Comparison of ENCODE assay signal across 28 cellular contexts in genomic region chr2:148447877-148448276, GRCh38.
"Had no signal": no experiment of that assay in that cellular context is flagged by ENCODE, and none has a peak within 500 bp of the region (broad histone marks: within the 10 kb centered on the region; RNA-seq: fewer than 3 reads in every experiment).

No MANE protein-coding gene starts in this region.

- H3K4me1 ChIP-seq: left ventricle myocardium inferior, right atrium auricular region, right lobe of liver, stomach, testis, thyroid gland, transverse colon, upper lobe of left lung had no signal

- ATAC-seq: left colon; mucosa of descending colon; naive thymus-derived CD4-positive, alpha-beta T cell; natural killer cell treated with Interleukin-12 subunit alpha and Interleukin-12 subunit beta and Interleukin-15 and Interleukin-18, amount 100 ng/mL, for 72 hours; right lobe of liver; stimulated activated naive B cell treated with anti-CD40 and anti-IgM and Interleukin-4, amounts not matched to agents 10 μg/mL and 1 μg/mL and 100 μg/mL, for 72 hours; stimulated activated naive CD8-positive, alpha-beta T cell treated with anti-CD3 and anti-CD28 coated beads, Interleukin-15, Interleukin-2, amounts not matched to agents 100 U/mL and 50 U/mL, for 24 hours had no signal

- H3K27ac Mint-ChIP-seq: immature natural killer cell; memory B cell; natural killer cell treated with Interleukin-12 subunit alpha and Interleukin-12 subunit beta and Interleukin-15 and Interleukin-18, amount 100 ng/mL, for 72 hours; progenitor cell of endocrine pancreas; stimulated activated naive B cell treated with anti-CD40 and anti-IgM and Interleukin-4, amounts not matched to agents 10 μg/mL and 1 μg/mL and 100 μg/mL, for 72 hours had no signal

- H3K9me3 Mint-ChIP-seq: immature natural killer cell; memory B cell; natural killer cell treated with Interleukin-12 subunit alpha and Interleukin-12 subunit beta and Interleukin-15 and Interleukin-18, amount 100 ng/mL, for 72 hours; stimulated activated naive B cell treated with anti-CD40 and anti-IgM and Interleukin-4, amounts not matched to agents 10 μg/mL and 1 μg/mL and 100 μg/mL, for 72 hours had no signal

- H3K36me3 ChIP-seq: left ventricle myocardium inferior, ovary, right atrium auricular region, right lobe of liver, stomach, thyroid gland, transverse colon, upper lobe of left lung had no signal

- H3K36me3 Mint-ChIP-seq: natural killer cell treated with Interleukin-12 subunit alpha and Interleukin-12 subunit beta and Interleukin-15 and Interleukin-18, amount 100 ng/mL, for 72 hours had no signal

- H3K27ac ChIP-seq: left ventricle myocardium inferior, ovary, right atrium auricular region, right lobe of liver, skin epidermis, stomach, testis, thyroid gland, transverse colon, upper lobe of left lung had no signal

- H3K4me3 ChIP-seq: left ventricle myocardium inferior, mucosa of descending colon, ovary, right atrium auricular region, right lobe of liver, skin epidermis, stomach, testis, thyroid gland, transverse colon, upper lobe of left lung had no signal

- H3K9me3 ChIP-seq: left ventricle myocardium inferior, mucosa of descending colon, ovary, right atrium auricular region, right lobe of liver, stomach, testis, thyroid gland, transverse colon, upper lobe of left lung had no signal

- H3K27me3 ChIP-seq: ovary, right atrium auricular region, right lobe of liver, stomach, testis, thyroid gland, transverse colon, upper lobe of left lung had no signal

- FAIRE-seq: islet of Langerhans, kidney, urothelium cell line had no signal

- H3K27me3 Mint-ChIP-seq: memory B cell; naive thymus-derived CD4-positive, alpha-beta T cell; natural killer cell treated with Interleukin-12 subunit alpha and Interleukin-12 subunit beta and Interleukin-15 and Interleukin-18, amount 100 ng/mL, for 72 hours; progenitor cell of endocrine pancreas; stimulated activated naive B cell treated with anti-CD40 and anti-IgM and Interleukin-4, amounts not matched to agents 10 μg/mL and 1 μg/mL and 100 μg/mL, for 72 hours had no signal

- H3K4me1 Mint-ChIP-seq: memory B cell had no signal

- H3K4me3 Mint-ChIP-seq: immature natural killer cell; memory B cell; naive thymus-derived CD4-positive, alpha-beta T cell; natural killer cell treated with Interleukin-12 subunit alpha and Interleukin-12 subunit beta and Interleukin-15 and Interleukin-18, amount 100 ng/mL, for 72 hours; stimulated activated naive B cell treated with anti-CD40 and anti-IgM and Interleukin-4, amounts not matched to agents 10 μg/mL and 1 μg/mL and 100 μg/mL, for 72 hours had no signal

- DNase-seq: hypothalamus; immature natural killer cell; kidney; left colon; left ventricle myocardium inferior; midbrain; mucosa of descending colon; naive thymus-derived CD4-positive, alpha-beta T cell; ovary; right lobe of liver; stimulated activated CD4-positive, alpha-beta T cell treated with anti-CD3 and anti-CD28 coated beads, Interleukin-12 subunit alpha, Interleukin-12 subunit beta, amount 100 ng/mL, for 4 hours; stimulated activated CD4-positive, alpha-beta T cell treated with anti-CD3 and anti-CD28 coated beads, Interleukin-15, amount 100 ng/mL, for 24 hours; stimulated activated CD4-positive, alpha-beta T cell treated with anti-CD3 and anti-CD28 coated beads, Interleukin-2, amount 100 ng/mL, for 24 hours; stimulated activated CD4-positive, alpha-beta T cell treated with anti-CD3 and anti-CD28 coated beads, Interleukin-4, amount 100 ng/mL, for 1 hour; stimulated activated naive B cell treated with anti-CD40 and anti-IgM and Interleukin-4, amounts not matched to agents 10 μg/mL and 1 μg/mL and 100 μg/mL, for 72 hours; stimulated activated naive CD8-positive, alpha-beta T cell treated with anti-CD3 and anti-CD28 coated beads, Interleukin-15, Interleukin-2, amounts not matched to agents 100 U/mL and 50 U/mL, for 24 hours; stomach; testis; thyroid gland; transverse colon; upper lobe of left lung had no signal
